1 cellular context compared by ENCODE assay signal in the genomic region with DNA sequence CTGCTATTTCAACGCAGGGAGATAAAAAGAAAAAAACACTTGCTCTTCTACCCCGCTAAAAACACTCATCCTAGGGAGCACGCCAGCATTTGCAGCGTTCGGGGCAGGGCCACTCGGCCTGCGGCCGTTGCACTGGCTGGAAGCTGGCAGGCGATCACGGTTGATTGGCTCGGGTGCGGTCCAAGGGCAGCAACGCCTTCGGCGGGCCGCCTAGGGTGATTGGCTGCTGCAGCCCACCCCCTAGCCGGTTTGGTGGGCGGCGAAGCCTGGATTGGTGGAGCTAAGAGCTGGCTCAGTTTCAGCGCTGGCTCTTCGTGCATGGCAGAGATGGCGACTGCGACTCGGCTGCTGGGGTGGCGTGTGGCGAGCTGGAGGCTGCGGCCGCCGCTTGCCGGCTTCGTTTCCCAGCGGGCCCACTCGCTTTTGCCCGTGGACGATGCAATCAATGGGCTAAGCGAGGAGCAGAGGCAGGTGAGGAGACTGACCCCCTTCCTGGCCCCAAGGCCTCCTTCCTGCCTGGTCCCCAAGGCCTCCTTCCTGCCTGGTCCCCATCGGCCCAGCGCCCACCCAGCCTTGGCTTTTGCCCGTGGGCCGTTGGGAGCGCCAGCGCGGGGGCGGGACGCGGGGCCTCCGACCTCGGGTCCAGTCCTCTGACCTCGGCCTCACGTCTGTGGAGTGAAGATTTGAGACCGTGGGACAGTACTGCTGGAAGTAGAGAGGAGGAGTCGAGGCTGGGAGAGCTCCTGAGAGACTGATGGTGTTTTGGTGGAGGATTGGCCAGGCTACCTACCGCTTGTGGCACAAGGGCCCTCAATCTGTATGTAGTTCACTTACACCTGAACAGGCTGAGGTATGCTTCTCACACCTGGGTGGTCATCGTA.
TF ChIP-seq lines count a peak whose summit lies in the region.

TSS of gene IVD (plus strand) at position 295 of the 881 bp plus-strand sequence. CDS start at position 328, 33 bp downstream.

TF ChIP-seq in HepG2, 621 proteins besides CTCF, POLR2A, EP300 and RAD21 (continued from another document and continues in another):
- TF ChIP-seq ZBTB4 (CRISPR knock-in tag; IDR thresholded peaks at IDR 0.05; ENCODE audit: borderline replicate concordance) (0 out of 2 replicates have a peak, but pooled peaks have one; percentile 52), THAP11 (CRISPR knock-in tag; IDR thresholded peaks at IDR 0.05) (peak; percentile 71), HMGXB3 (CRISPR knock-in tag; IDR thresholded peaks at IDR 0.05; ENCODE audit: borderline replicate concordance) (0 out of 2 replicates have a peak, but pooled peaks have one; percentile 23), RCOR2 (CRISPR knock-in tag; IDR thresholded peaks at IDR 0.05) (no peak), HNRNPLL (IDR thresholded peaks at IDR 0.05; ENCODE audit: low read depth, low read length, poor library complexity, severe bottlenecking) (peak; percentile 81), ARNT2 (CRISPR knock-in tag; IDR thresholded peaks at IDR 0.05; ENCODE audit: low read depth) (peak; percentile 84), SOX6 (IDR thresholded peaks at IDR 0.05) (no peak), SOX6 (CRISPR knock-in tag; IDR thresholded peaks at IDR 0.05) (peak; percentile 43; the same call in 1 of the 2 replicates), MAFG (CRISPR knock-in tag; IDR thresholded peaks at IDR 0.05) (no peak), ZNF24 (IDR thresholded peaks at IDR 0.05) (no peak), ZNF432 (CRISPR knock-in tag; IDR thresholded peaks at IDR 0.05; ENCODE audit: borderline replicate concordance) (no peak), GPN1 (CRISPR knock-in tag; IDR thresholded peaks at IDR 0.05; ENCODE audit: borderline replicate concordance) (peak; percentile 78; the same call in 1 of the 2 replicates), PTBP1 (IDR thresholded peaks at IDR 0.05; ENCODE audit: low read depth, low read length, poor library complexity, severe bottlenecking) (no peak), ZNF280D (CRISPR knock-in tag; IDR thresholded peaks at IDR 0.05) (0 out of 2 replicates have a peak, but pooled peaks have one; percentile 52), MXI1 (IDR thresholded peaks at IDR 0.05; ENCODE audit: borderline replicate concordance, low read depth, low read length) (peak; percentile 56; the same call in 1 of the 3 replicates), ZNF569 (CRISPR knock-in tag; IDR thresholded peaks at IDR 0.05; ENCODE audit: borderline replicate concordance) (0 out of 2 replicates have a peak, but pooled peaks have one; percentile 53), CENPT (CRISPR knock-in tag; IDR thresholded peaks at IDR 0.05; ENCODE audit: low read depth) (0 out of 2 replicates have a peak, but pooled peaks have one; percentile 23), HOMEZ (CRISPR knock-in tag; IDR thresholded peaks at IDR 0.05; ENCODE audit: low read depth) (peak; percentile 43; the same call in 1 of the 2 replicates), KLF6 (CRISPR knock-in tag; IDR thresholded peaks at IDR 0.05) (peak; percentile 80; the same call in 1 of the 2 replicates), MAZ (IDR thresholded peaks at IDR 0.05; ENCODE audit: borderline replicate concordance, low read depth, low read length) (no peak), MAZ (CRISPR knock-in tag; IDR thresholded peaks at IDR 0.05; ENCODE audit: low read depth) (peak; percentile 33; the same call in 1 of the 2 replicates), HES4 (CRISPR knock-in tag; IDR thresholded peaks at IDR 0.05; ENCODE audit: borderline replicate concordance) (peak; percentile 97), MXD1 (CRISPR knock-in tag; IDR thresholded peaks at IDR 0.05) (peak; percentile 65; the same call in 1 of the 2 replicates)
- TF ChIP-seq, protein P1, sequence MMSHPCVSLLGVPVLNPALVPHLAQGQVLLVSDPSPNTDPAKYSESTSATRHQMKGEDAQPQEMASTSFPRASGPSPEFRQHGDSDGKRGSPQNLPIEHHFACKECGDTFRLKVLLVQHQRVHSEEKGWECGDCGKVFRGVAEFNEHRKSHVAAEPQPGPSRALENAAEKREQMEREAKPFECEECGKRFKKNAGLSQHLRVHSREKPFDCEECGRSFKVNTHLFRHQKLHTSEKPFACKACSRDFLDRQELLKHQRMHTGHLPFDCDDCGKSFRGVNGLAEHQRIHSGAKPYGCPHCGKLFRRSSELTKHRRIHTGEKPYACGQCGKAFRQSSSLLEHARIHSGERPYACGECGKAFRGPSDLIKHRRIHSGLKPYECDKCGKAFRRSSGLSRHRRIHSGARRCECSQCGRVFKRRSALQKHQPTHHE (CRISPR knock-in tag; IDR thresholded peaks at IDR 0.05; ENCODE audit: borderline replicate concordance) = no peak
- TF ChIP-seq, protein P2, sequence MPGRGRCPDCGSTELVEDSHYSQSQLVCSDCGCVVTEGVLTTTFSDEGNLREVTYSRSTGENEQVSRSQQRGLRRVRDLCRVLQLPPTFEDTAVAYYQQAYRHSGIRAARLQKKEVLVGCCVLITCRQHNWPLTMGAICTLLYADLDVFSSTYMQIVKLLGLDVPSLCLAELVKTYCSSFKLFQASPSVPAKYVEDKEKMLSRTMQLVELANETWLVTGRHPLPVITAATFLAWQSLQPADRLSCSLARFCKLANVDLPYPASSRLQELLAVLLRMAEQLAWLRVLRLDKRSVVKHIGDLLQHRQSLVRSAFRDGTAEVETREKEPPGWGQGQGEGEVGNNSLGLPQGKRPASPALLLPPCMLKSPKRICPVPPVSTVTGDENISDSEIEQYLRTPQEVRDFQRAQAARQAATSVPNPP (CRISPR knock-in tag; IDR thresholded peaks at IDR 0.05) = peak; percentile 62; the same call in 1 of the 2 replicates
- TF ChIP-seq, protein P3, sequence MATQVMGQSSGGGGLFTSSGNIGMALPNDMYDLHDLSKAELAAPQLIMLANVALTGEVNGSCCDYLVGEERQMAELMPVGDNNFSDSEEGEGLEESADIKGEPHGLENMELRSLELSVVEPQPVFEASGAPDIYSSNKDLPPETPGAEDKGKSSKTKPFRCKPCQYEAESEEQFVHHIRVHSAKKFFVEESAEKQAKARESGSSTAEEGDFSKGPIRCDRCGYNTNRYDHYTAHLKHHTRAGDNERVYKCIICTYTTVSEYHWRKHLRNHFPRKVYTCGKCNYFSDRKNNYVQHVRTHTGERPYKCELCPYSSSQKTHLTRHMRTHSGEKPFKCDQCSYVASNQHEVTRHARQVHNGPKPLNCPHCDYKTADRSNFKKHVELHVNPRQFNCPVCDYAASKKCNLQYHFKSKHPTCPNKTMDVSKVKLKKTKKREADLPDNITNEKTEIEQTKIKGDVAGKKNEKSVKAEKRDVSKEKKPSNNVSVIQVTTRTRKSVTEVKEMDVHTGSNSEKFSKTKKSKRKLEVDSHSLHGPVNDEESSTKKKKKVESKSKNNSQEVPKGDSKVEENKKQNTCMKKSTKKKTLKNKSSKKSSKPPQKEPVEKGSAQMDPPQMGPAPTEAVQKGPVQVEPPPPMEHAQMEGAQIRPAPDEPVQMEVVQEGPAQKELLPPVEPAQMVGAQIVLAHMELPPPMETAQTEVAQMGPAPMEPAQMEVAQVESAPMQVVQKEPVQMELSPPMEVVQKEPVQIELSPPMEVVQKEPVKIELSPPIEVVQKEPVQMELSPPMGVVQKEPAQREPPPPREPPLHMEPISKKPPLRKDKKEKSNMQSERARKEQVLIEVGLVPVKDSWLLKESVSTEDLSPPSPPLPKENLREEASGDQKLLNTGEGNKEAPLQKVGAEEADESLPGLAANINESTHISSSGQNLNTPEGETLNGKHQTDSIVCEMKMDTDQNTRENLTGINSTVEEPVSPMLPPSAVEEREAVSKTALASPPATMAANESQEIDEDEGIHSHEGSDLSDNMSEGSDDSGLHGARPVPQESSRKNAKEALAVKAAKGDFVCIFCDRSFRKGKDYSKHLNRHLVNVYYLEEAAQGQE (IDR thresholded peaks at IDR 0.05; ENCODE audit: borderline replicate concordance in 1 of 2, low read depth in 1 of 2, low read length in 2 of 2) = no peak
